Comparison of ENCODE assay signal across 8 cellular contexts in the genomic region with DNA sequence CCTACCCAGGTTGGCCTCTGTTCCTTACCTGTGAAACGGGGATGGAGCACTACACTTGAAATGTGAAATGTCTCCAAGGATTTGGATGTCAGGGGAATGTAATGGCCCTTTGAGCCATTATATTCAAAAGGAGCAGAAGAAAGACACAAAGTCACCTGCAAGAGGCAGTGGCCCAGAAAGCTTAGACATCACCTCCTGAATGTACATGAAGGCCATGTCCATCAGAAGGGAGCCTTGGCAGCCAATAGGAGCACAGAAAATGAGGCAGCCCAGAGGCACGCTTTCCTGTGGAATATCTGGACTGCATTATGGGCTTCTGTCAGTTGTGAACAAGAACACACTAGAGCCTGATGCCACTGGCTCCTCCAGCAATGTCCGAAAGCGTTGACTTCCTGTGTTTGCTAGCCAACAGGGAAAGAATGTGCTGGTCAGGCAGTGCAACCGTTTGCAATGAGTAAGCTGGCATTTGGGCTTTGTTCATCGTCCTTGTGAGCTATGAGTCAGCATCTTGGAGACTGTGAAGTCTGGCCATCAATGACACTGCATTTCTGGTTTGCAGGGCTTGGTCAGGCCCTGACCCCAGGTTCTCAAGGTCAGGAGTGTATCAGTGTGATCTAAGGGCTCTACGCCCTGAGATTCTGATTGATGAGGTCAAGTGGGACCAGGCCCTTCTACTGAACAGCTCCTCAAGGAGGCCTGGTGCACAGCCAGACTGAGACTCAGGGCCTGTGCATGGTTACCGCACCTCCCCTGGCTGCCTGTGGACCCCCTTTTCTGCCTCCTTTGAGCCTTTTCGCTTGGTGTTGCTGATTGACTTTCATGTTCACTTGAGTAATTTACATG.
DNase-seq lines count a peak whose midpoint lies in the region; ATAC-seq lines count a peak whose summit lies in the region.

No MANE protein-coding gene starts in this region.

- no peaks in the 10 kb centered on the region for H3K27me3 ChIP-seq in GM23248 (replicated peaks; ENCODE audit: insufficient read depth)

- H3K79me2 ChIP-seq in GM23248 (ENCODE audit: insufficient read depth): no peaks in the 10 kb centered on the region

- H3K4me1 Mint-ChIP-seq in activated T-helper 17 cell treated with anti-CD3 and anti-CD28 coated beads, Interleukin-2, amount 50 U/mL, for 72 hours: no peaks in the 10 kb centered on the region

- H3K9me3 Mint-ChIP-seq in activated T-helper 17 cell treated with anti-CD3 and anti-CD28 coated beads, Interleukin-2, amount 50 U/mL, for 72 hours: no peaks in the 10 kb centered on the region

- peak overlapping the region; percentile 15 for H3K4me2 ChIP-seq in GM23248 (ENCODE audit: unreplicated experiment)

- H4K20me1 ChIP-seq in GM23248 (ENCODE audit: insufficient read depth): no peaks in the 10 kb centered on the region

- peak overlapping the region; percentile 99 for H3K27ac ChIP-seq in GM23248

- H3K4me3 Mint-ChIP-seq in activated T-helper 17 cell treated with anti-CD3 and anti-CD28 coated beads, Interleukin-2, amount 50 U/mL, for 72 hours: no peak overlapping the region

- no peaks in the 10 kb centered on the region for H3K9me2 ChIP-seq in GM23248 (ENCODE audit: insufficient read depth)

- H3K9ac ChIP-seq in GM23248: peak overlapping the region; percentile 73

- no peak overlapping the region for H3K27ac Mint-ChIP-seq in activated T-helper 17 cell treated with anti-CD3 and anti-CD28 coated beads, Interleukin-2, amount 50 U/mL, for 72 hours

- intact Hi-C loops in cardiac septum (cut with DNase I): no loop called here

- in situ Hi-C loops in GM23248 (cut with MboI): no loop called here

- H3F3A ChIP-seq in GM23248 (ENCODE audit: insufficient read depth): peaks cover 16% of the 10 kb centered on the region

- peak; percentile 99 for DNase-seq in GM23248
- peak; percentile 82 for DNase-seq in T1000 (lab: John Stamatoyannopoulos, UW)
- DNase-seq in cardiac septum (ENCODE audit: low spot score): peak; percentile 84
- peak; percentile 92 for DNase-seq in skeletal muscle cell (ENCODE audit: low read depth)
- DNase-seq in activated naive CD4-positive, alpha-beta T cell treated with Interleukin-2 at 50 U/mL for 16 hours: no peak
- DNase-seq in COR-L47 (lab: John Stamatoyannopoulos, UW): no peak

- H3K36me3 ChIP-seq in GM23248 (ENCODE audit: low read depth): no peaks in the 10 kb centered on the region

- H3K27me3 Mint-ChIP-seq in activated T-helper 17 cell treated with anti-CD3 and anti-CD28 coated beads, Interleukin-2, amount 50 U/mL, for 72 hours: no peaks in the 10 kb centered on the region

- WGBS in GM23248 (ENCODE audit: low coverage in 1 of 2, low lambda C conversion rate in 2 of 2, missing lambda C conversion rate in 2 of 2), 2 experiments: 32 to 33% methylated on average over 9 of the region's 9 CpGs

- H3K4me3 ChIP-seq in GM23248 (no peak overlapping the region), skeletal muscle cell (ENCODE audit: low read depth, low read length) (no peak overlapping the region)

- H3K9me3 ChIP-seq in GM23248 (ENCODE audit: low read depth): no peaks in the 10 kb centered on the region

- 0 out of 2 replicates have a peak overlapping the region, but pooled peaks have one; percentile 3 for H2AFZ ChIP-seq in GM23248

- H3K36me3 Mint-ChIP-seq in activated T-helper 17 cell treated with anti-CD3 and anti-CD28 coated beads, Interleukin-2, amount 50 U/mL, for 72 hours (ENCODE audit: low read depth): no peaks in the 10 kb centered on the region

- ATAC-seq in activated T-helper 17 cell treated with anti-CD3 and anti-CD28 coated beads, Interleukin-2, amount 50 U/mL, for 72 hours (replicated peaks): no peak
- no peak for ATAC-seq in HG03135 (IDR thresholded peaks at IDR 0.05; ENCODE audit: unreplicated experiment)

- peaks cover 29% of the 10 kb centered on the region for H3K4me1 ChIP-seq in GM23248 (ENCODE audit: insufficient read depth)

Comparison
In these comparisons a context has a peak if more than half of its experiments do, and no peak if none do; other contexts are left out.
1. DNase-seq: peak in GM23248 (single experiment), T1000 (single experiment), cardiac septum (single experiment) and skeletal muscle cell (single experiment); none in activated naive CD4-positive, alpha-beta T cell treated with Interleukin-2 at 50 U/mL for 16 hours (single experiment) and COR-L47 (single experiment).